In genomic region chr2:101125799-101126198, GRCh38 we compare ENCODE assay signal across 19 cellular contexts. TPM values are rescaled to one million over a fixed set of nuclear protein-coding genes. Genes with fewer than 3 reads are reported as not detected.
DNase-seq lines count a peak whose midpoint lies in the region; ATAC-seq and TF ChIP-seq lines count a peak whose summit lies in the region.
"Had no signal": no experiment of that assay in that cellular context is flagged by ENCODE, and none has a peak within 500 bp of the region (broad histone marks: within the 10 kb centered on the region; RNA-seq: fewer than 3 reads in every experiment).

No MANE protein-coding gene starts in this region.

- in situ Hi-C loops in GM23248 (cut with MboI): no loop called here

- peaks cover 61% of the 10 kb centered on the region for H3K4me1 Mint-ChIP-seq in MCF 10A (ENCODE audit: insufficient read depth, unreplicated experiment)
- peaks cover 17 to 23% (median 17%) of the 10 kb centered on the region in 3 donors for H3K4me1 Mint-ChIP-seq in T-cell

- H3K4me3 Mint-ChIP-seq in MCF 10A (ENCODE audit: unreplicated experiment) (peak overlapping the region; percentile 64), T-cell (no peak overlapping the region)
- H3K4me3 Mint-ChIP-seq: activated naive CD4-positive, alpha-beta T cell treated with anti-CD3 and anti-CD28 coated beads, Interleukin-2, amount 10 ng/mL, durations not matched to agents 7 days and 5 days; T-helper 1 cell treated with Interleukin-12 subunit alpha and Interleukin-12 subunit beta and Interleukin-4 antibody, amounts not matched to agents 30 μg/mL and 1 μg/mL, for 36 hours had no signal

- no peaks in the 10 kb centered on the region for H3K9me2 ChIP-seq in GM23248 (ENCODE audit: insufficient read depth)

- H3K9ac ChIP-seq in GM23248: 0 out of 2 replicates have a peak overlapping the region, but pooled peaks have one; percentile 50
- H3K9ac ChIP-seq in subcutaneous abdominal adipose tissue (ENCODE audit: low read length in 5 of 5): no peak overlapping the region

- H3K9me3 Mint-ChIP-seq in MCF 10A (ENCODE audit: unreplicated experiment) (peaks cover 7% of the 10 kb centered on the region), T-cell (no peaks in the 10 kb centered on the region)
- H3K9me3 Mint-ChIP-seq: activated naive CD4-positive, alpha-beta T cell treated with anti-CD3 and anti-CD28 coated beads, Interleukin-2, amount 10 ng/mL, durations not matched to agents 7 days and 5 days; T-helper 1 cell treated with Interleukin-12 subunit alpha and Interleukin-12 subunit beta and Interleukin-4 antibody, amounts not matched to agents 30 μg/mL and 1 μg/mL, for 36 hours had no signal

- H3K4me1 ChIP-seq in GM23248 (ENCODE audit: insufficient read depth) (peaks cover 26% of the 10 kb centered on the region), lung (ENCODE audit: control insufficient read depth in 2 of 2, insufficient read depth in 2 of 2, low read length in 2 of 2) (peaks cover 31 to 37% of the 10 kb centered on the region in 2 donors), subcutaneous abdominal adipose tissue (ENCODE audit: control insufficient read depth in 5 of 5, insufficient read depth in 5 of 5, low read length in 5 of 5) (peaks cover 3 to 36% (median 27%) of the 10 kb centered on the region in 5 donors)
- H3K4me1 ChIP-seq: BE2C had no signal

- ATAC-seq in lung (ENCODE audit: insufficient read depth, low FRiP score): no peak
- no peak for ATAC-seq in T-cell (replicated peaks in 1 of 4)

- no peaks in the 10 kb centered on the region for H4K20me1 ChIP-seq in GM23248 (ENCODE audit: insufficient read depth)

- no peak for DNase-seq in GM23248
- DNase-seq in MCF 10A (ENCODE audit: unreplicated experiment): no peak
- no peak for DNase-seq in lung (ENCODE audit: low spot score)
- DNase-seq in NCI-H82 (lab: John Stamatoyannopoulos, UW): no peak
- DNase-seq in iPS-NIHi7 (ENCODE audit: extremely low spot score): no peak
- no peak for DNase-seq in T-cell
- no peak for DNase-seq in NCI-H146 (lab: John Stamatoyannopoulos, UW)
- DNase-seq: activated CD4-positive, CD25-positive, alpha-beta regulatory T cell treated with anti-CD3 and anti-CD28 coated beads, Interleukin-2, amount 50 U/mL, for 72 hours; activated naive CD4-positive, alpha-beta T cell treated with anti-CD3 and anti-CD28 coated beads, Interleukin-2, amount 10 ng/mL, durations not matched to agents 7 days and 5 days; BE2C; DND-41; effector CD8-positive, alpha-beta T cell; Karpas-422; NCI-H1694; NCI-H510A treated with DMSO at 0.1 percent for 48 hours; stimulated activated naive CD4-positive, alpha-beta T cell treated with Interleukin-2 at 50 U/mL for 16 hours had no signal

- H3K4me2 ChIP-seq in GM23248 (ENCODE audit: unreplicated experiment): peak overlapping the region; percentile 76

- H3K27ac Mint-ChIP-seq in MCF 10A (ENCODE audit: low read depth, unreplicated experiment): peak overlapping the region; percentile 96
- no peak overlapping the region for H3K27ac Mint-ChIP-seq in T-cell
- H3K27ac Mint-ChIP-seq: activated naive CD4-positive, alpha-beta T cell treated with anti-CD3 and anti-CD28 coated beads, Interleukin-2, amount 10 ng/mL, durations not matched to agents 7 days and 5 days; T-helper 1 cell treated with Interleukin-12 subunit alpha and Interleukin-12 subunit beta and Interleukin-4 antibody, amounts not matched to agents 30 μg/mL and 1 μg/mL, for 36 hours had no signal

- BruUV-seq in MCF 10A (replicated peaks; lab: Mats Ljungman, UMichigan): no TSS peak

- no peaks in the 10 kb centered on the region for H3K36me3 ChIP-seq in GM23248 (ENCODE audit: low read depth)
- no peaks in the 10 kb centered on the region for H3K36me3 ChIP-seq in lung (ENCODE audit: control insufficient read depth in 2 of 2, insufficient read depth in 2 of 2, low read length in 2 of 2)
- no peaks in the 10 kb centered on the region for H3K36me3 ChIP-seq in subcutaneous abdominal adipose tissue (ENCODE audit: control insufficient read depth in 5 of 5, insufficient read depth in 5 of 5, low read length in 5 of 5)
- H3K36me3 ChIP-seq: BE2C had no signal

- H3K4me3 ChIP-seq in GM23248: no peak overlapping the region
- no peak overlapping the region for H3K4me3 ChIP-seq in lung
- H3K4me3 ChIP-seq in subcutaneous abdominal adipose tissue (ENCODE audit: low read depth in 1 of 5, low read length in 5 of 5): no peak overlapping the region

- peak overlapping the region; percentile 82 for H3K27ac ChIP-seq in GM23248
- peak overlapping the region; percentile 32 to 95 for H3K27ac ChIP-seq in lung (ENCODE audit: low read depth in 1 of 2, low read length in 1 of 2)
- H3K27ac ChIP-seq in subcutaneous abdominal adipose tissue (ENCODE audit: low read depth, low read length): peak overlapping the region; percentile 63
- H3K27ac ChIP-seq: HL-60 had no signal

- H3K27me3 ChIP-seq in GM23248 (replicated peaks; ENCODE audit: insufficient read depth) (no peaks in the 10 kb centered on the region), lung (ENCODE audit: control insufficient read depth, insufficient read depth) (no peaks in the 10 kb centered on the region), subcutaneous abdominal adipose tissue (ENCODE audit: control insufficient read depth in 5 of 5, insufficient read depth in 4 of 5, low read length in 5 of 5) (no peaks in the 10 kb centered on the region)
- H3K27me3 ChIP-seq: BE2C had no signal

- no peak overlapping the region for H2AFZ ChIP-seq in GM23248

- H3K36me3 Mint-ChIP-seq in MCF 10A (ENCODE audit: insufficient read depth, unreplicated experiment): peaks cover 29% of the 10 kb centered on the region
- no peaks in the 10 kb centered on the region for H3K36me3 Mint-ChIP-seq in T-cell
- H3K36me3 Mint-ChIP-seq: activated naive CD4-positive, alpha-beta T cell treated with anti-CD3 and anti-CD28 coated beads, Interleukin-2, amount 10 ng/mL, durations not matched to agents 7 days and 5 days had no signal

- POLR2A ChIA-PET in MCF 10A (lab: Yijun Ruan, JAX) (interaction anchor here (0.7 to 10.8 kb wide), 12 partner anchors 8 to 564 kb away, joined by 3 to 275 read pairs (median 4); partner anchors contain the start of genes CNOT11 and TBC1D8), T-cell (lab: Charles Lee) (no interaction called here)

- H3F3A ChIP-seq in GM23248 (ENCODE audit: insufficient read depth): peaks cover 36% of the 10 kb centered on the region

- TF ChIP-seq CTCF in MCF 10A (IDR thresholded peaks at IDR 0.05; ENCODE audit: unreplicated experiment) (no peak), lung (IDR thresholded peaks at IDR 0.05; ENCODE audit: control extremely low read depth, extremely low read depth) (no peak)

- intact Hi-C loops in MCF 10A (cut with micrococcal nuclease): loop anchor here (2.0 kb wide), 1 partner anchor 25 kb away; the partner anchor contains the start of gene TBC1D8

- CTCF ChIA-PET in MCF 10A (lab: Yijun Ruan, JAX) (interaction anchor here (0.6 to 2.4 kb wide), 7 partner anchors 15 to 114 kb away, joined by 3 to 10 read pairs (median 4); no protein-coding TSS in a partner anchor), T-cell (lab: Charles Lee) (no interaction called here)

- H3K9me3 ChIP-seq in GM23248 (ENCODE audit: low read depth) (no peaks in the 10 kb centered on the region), lung (ENCODE audit: control insufficient read depth in 2 of 2, insufficient read depth in 1 of 2, low read length in 1 of 2) (peaks cover 0 to 4% of the 10 kb centered on the region in 2 donors), subcutaneous abdominal adipose tissue (ENCODE audit: control insufficient read depth in 5 of 5, low read length in 5 of 5) (no peaks in the 10 kb centered on the region)
- H3K9me3 ChIP-seq: BE2C had no signal

- H3K27me3 Mint-ChIP-seq in MCF 10A (ENCODE audit: insufficient read depth, unreplicated experiment) (no peaks in the 10 kb centered on the region), T-cell (peaks cover 0 to 3% of the 10 kb centered on the region in 2 donors)

- no peaks in the 10 kb centered on the region for H3K79me2 ChIP-seq in GM23248 (ENCODE audit: insufficient read depth)

- WGBS in GM23248 (ENCODE audit: low coverage in 1 of 2, low lambda C conversion rate in 2 of 2, missing lambda C conversion rate in 2 of 2), 2 experiments: 95 to 96% methylated on average over 3 of the region's 3 CpGs
- 74 to 83% methylated on average over 3 of the region's 3 CpGs for WGBS in lung, 2 donors

RNA-seq across cellular contexts. Expression of gene TBC1D8, which starts 25.4 kb away (rescaled TPM):
- total RNA-seq in GM23248 (2014; rRNA removed; shearing (Covaris generic)): 2.6 and 3.4 TPM in 2 replicates
- polyA plus RNA-seq in GM23248 (2016; fragmentation: Nextera tagmentation; extraction: Ambion mirVana) (2.3 and 2.5 TPM in 2 replicates), lung (10 to 100 TPM; 15.8 to 24.1 TPM)
- total RNA-seq in MCF 10A (2022) (48.1 and 50.9 TPM in 2 replicates), lung (10 to 100 TPM; 35.4 to 40.7 TPM), T-cell (1 to 10 TPM in 4 of 5 donors, under 1 TPM in 1; 0.40 to 2.1 (median 2.0) TPM)
